ENCODE assay signal across 37 cellular contexts in genomic region chr19:28312269-28312668, GRCh38.
"Had no signal": no experiment of that assay in that cellular context is flagged by ENCODE, and none has a peak within 500 bp of the region (broad histone marks: within the 10 kb centered on the region; RNA-seq: fewer than 3 reads in every experiment).

No MANE protein-coding gene starts in this region.

- H3K4me3 ChIP-seq: adrenal gland, ascending aorta, body of pancreas, breast epithelium, cardiac muscle cell had no signal

- H3K9me3 Mint-ChIP-seq: activated naive CD4-positive, alpha-beta T cell treated with anti-CD3 and anti-CD28 coated beads, Interleukin-2, amount 50 U/mL, for 24 hours; activated naive CD8-positive, alpha-beta T cell treated with anti-CD3 and anti-CD28 coated beads for 36 hours; activated naive CD8-positive, alpha-beta T cell treated with anti-CD3 and anti-CD28 coated beads, Interleukin-2, amount 50 U/mL, for 24 hours; activated T-helper 1 cell treated with anti-CD3 and anti-CD28 coated beads, Interleukin-12 subunit alpha, Interleukin-12 subunit beta, Interleukin-2, Interleukin-4 antibody, amounts not matched to agents 30 ng/mL and 10 ng/mL and 1 ng/mL, durations not matched to agents 14 hours and 24 hours and 36 hours; activated T-helper 2 cell treated with anti-CD3 and anti-CD28 coated beads, Interferon-gamma antibody, Interleukin-2, Interleukin-4, amounts not matched to agents 10 μg/mL and 5 μg/mL and 100 μg/mL, durations not matched to agents 14 hours and 24 hours and 36 hours; central memory CD8-positive, alpha-beta T cell had no signal

- H3K27me3 ChIP-seq: adrenal gland, ascending aorta, body of pancreas, brain microvascular endothelial cell, breast epithelium, cardiac muscle cell had no signal

- H3K4me1 ChIP-seq: adrenal gland, ascending aorta had no signal

- H3K27ac ChIP-seq: adrenal gland, ascending aorta, body of pancreas, brain microvascular endothelial cell, breast epithelium, cardiac muscle cell had no signal

- H3K4me3 Mint-ChIP-seq: activated naive CD4-positive, alpha-beta T cell treated with anti-CD3 and anti-CD28 coated beads for 36 hours; activated naive CD4-positive, alpha-beta T cell treated with anti-CD3 and anti-CD28 coated beads, Interleukin-2, amount 10 ng/mL, durations not matched to agents 7 days and 5 days; activated naive CD4-positive, alpha-beta T cell treated with anti-CD3 and anti-CD28 coated beads, Interleukin-2, amount 50 U/mL, for 24 hours; activated naive CD8-positive, alpha-beta T cell; activated naive CD8-positive, alpha-beta T cell treated with anti-CD3 and anti-CD28 coated beads for 36 hours; activated naive CD8-positive, alpha-beta T cell treated with anti-CD3 and anti-CD28 coated beads, Interleukin-2, amount 10 ng/mL, durations not matched to agents 7 days and 5 days; activated naive CD8-positive, alpha-beta T cell treated with anti-CD3 and anti-CD28 coated beads, Interleukin-2, amount 50 U/mL, for 24 hours; activated T-cell treated with anti-CD3 and anti-CD28 coated beads, Interleukin-2, amount 50 U/mL, for 24 hours; activated T-cell treated with anti-CD3 and anti-CD28 coated beads, Interleukin-2, amount 50 U/mL, for 4 hours; activated T-cell treated with anti-CD3 and anti-CD28 coated beads, Interleukin-2, amount 50 U/mL, for 72 hours; activated T-helper 1 cell treated with anti-CD3 and anti-CD28 coated beads, Interleukin-12 subunit alpha, Interleukin-12 subunit beta, Interleukin-2, Interleukin-4 antibody, amounts not matched to agents 30 ng/mL and 10 ng/mL and 1 ng/mL, durations not matched to agents 14 hours and 24 hours and 36 hours; activated T-helper 17 cell treated with anti-CD3 and anti-CD28 coated beads, Interleukin-2, amount 50 U/mL, for 72 hours; brain; central memory CD8-positive, alpha-beta T cell had no signal

- H3K27ac Mint-ChIP-seq: activated naive CD4-positive, alpha-beta T cell treated with anti-CD3 and anti-CD28 coated beads for 36 hours; activated naive CD4-positive, alpha-beta T cell treated with anti-CD3 and anti-CD28 coated beads, Interleukin-2, amount 10 ng/mL, durations not matched to agents 7 days and 5 days; activated naive CD4-positive, alpha-beta T cell treated with anti-CD3 and anti-CD28 coated beads, Interleukin-2, amount 50 U/mL, for 24 hours; activated naive CD4-positive, alpha-beta T cell treated with anti-CD3 and anti-CD28 coated beads, Interleukin-2, amount 50 U/mL, for 72 hours; activated naive CD8-positive, alpha-beta T cell; activated naive CD8-positive, alpha-beta T cell treated with anti-CD3 and anti-CD28 coated beads for 36 hours; activated naive CD8-positive, alpha-beta T cell treated with anti-CD3 and anti-CD28 coated beads, Interleukin-2, amount 10 ng/mL, durations not matched to agents 7 days and 5 days; activated naive CD8-positive, alpha-beta T cell treated with anti-CD3 and anti-CD28 coated beads, Interleukin-2, amount 50 U/mL, for 24 hours; activated T-cell treated with anti-CD3 and anti-CD28 coated beads, Interleukin-2, amount 50 U/mL, for 24 hours; activated T-cell treated with anti-CD3 and anti-CD28 coated beads, Interleukin-2, amount 50 U/mL, for 72 hours; activated T-helper 1 cell treated with anti-CD3 and anti-CD28 coated beads, Interleukin-12 subunit alpha, Interleukin-12 subunit beta, Interleukin-2, Interleukin-4 antibody, amounts not matched to agents 30 ng/mL and 10 ng/mL and 1 ng/mL, durations not matched to agents 14 hours and 24 hours and 36 hours; activated T-helper 17 cell treated with anti-CD3 and anti-CD28 coated beads, Interleukin-2, amount 50 U/mL, for 72 hours; activated T-helper 2 cell treated with anti-CD3 and anti-CD28 coated beads, Interferon-gamma antibody, Interleukin-2, Interleukin-4, amounts not matched to agents 10 μg/mL and 5 μg/mL and 100 μg/mL, durations not matched to agents 14 hours and 24 hours and 36 hours had no signal

- H3K36me3 Mint-ChIP-seq: activated naive CD4-positive, alpha-beta T cell treated with anti-CD3 and anti-CD28 coated beads, Interleukin-2, amount 10 ng/mL, durations not matched to agents 7 days and 5 days; activated naive CD4-positive, alpha-beta T cell treated with anti-CD3 and anti-CD28 coated beads, Interleukin-2, amount 50 U/mL, for 24 hours; activated naive CD4-positive, alpha-beta T cell treated with anti-CD3 and anti-CD28 coated beads, Interleukin-2, amount 50 U/mL, for 72 hours; activated naive CD8-positive, alpha-beta T cell; activated naive CD8-positive, alpha-beta T cell treated with anti-CD3 and anti-CD28 coated beads for 36 hours; activated naive CD8-positive, alpha-beta T cell treated with anti-CD3 and anti-CD28 coated beads, Interleukin-2, amount 10 ng/mL, durations not matched to agents 7 days and 5 days; brain had no signal

- DNase-seq: activated effector memory CD4-positive, alpha-beta T cell treated with anti-CD3 and anti-CD28 coated beads, Interleukin-2, amount 50 U/mL, for 16 hours; activated effector memory CD4-positive, alpha-beta T cell treated with Interleukin-2 at 50 U/mL for 16 hours; activated gamma-delta T cell; activated gamma-delta T cell treated with Interleukin-2 at 50 U/mL for 16 hours; activated naive CD4-positive, alpha-beta T cell; activated naive CD4-positive, alpha-beta T cell treated with anti-CD3 and anti-CD28 coated beads for 36 hours; activated naive CD4-positive, alpha-beta T cell treated with anti-CD3 and anti-CD28 coated beads, Interleukin-2, amount 10 ng/mL, durations not matched to agents 7 days and 5 days; activated naive CD4-positive, alpha-beta T cell treated with anti-CD3 and anti-CD28 coated beads, Interleukin-2, amount 50 U/mL, for 16 hours; activated naive CD4-positive, alpha-beta T cell treated with Interleukin-2 at 50 U/mL for 16 hours; activated naive CD8-positive, alpha-beta T cell treated with anti-CD3 and anti-CD28 coated beads for 36 hours; activated naive CD8-positive, alpha-beta T cell treated with anti-CD3 and anti-CD28 coated beads, Interleukin-2, amount 10 ng/mL, durations not matched to agents 7 days and 5 days; activated naive CD8-positive, alpha-beta T cell treated with anti-CD3 and anti-CD28 coated beads, Interleukin-2, amount 50 U/mL, for 24 hours; activated T-cell treated with anti-CD3 and anti-CD28 coated beads, Interleukin-2, amount 50 U/mL, for 24 hours; activated T-cell treated with anti-CD3 and anti-CD28 coated beads, Interleukin-2, amount 50 U/mL, for 4 hours; activated T-cell treated with anti-CD3 and anti-CD28 coated beads, Interleukin-2, amount 50 U/mL, for 48 hours; activated T-cell treated with anti-CD3 and anti-CD28 coated beads, Interleukin-2, amount 50 U/mL, for 72 hours; adrenal gland; amniotic stem cell; amygdala; anterior cingulate cortex; aorta; body of pancreas; brain microvascular endothelial cell; central memory CD4-positive, alpha-beta T cell; cerebellar nuclear complex had no signal

- H3K9me3 ChIP-seq: adrenal gland, ascending aorta, body of pancreas, breast epithelium had no signal

- FAIRE-seq: bronchial epithelial cell had no signal

- H3K36me3 ChIP-seq: adrenal gland, ascending aorta, brain microvascular endothelial cell, breast epithelium, cardiac muscle cell had no signal

- H3K4me1 Mint-ChIP-seq: activated naive CD4-positive, alpha-beta T cell treated with anti-CD3 and anti-CD28 coated beads, Interleukin-2, amount 10 ng/mL, durations not matched to agents 7 days and 5 days; activated naive CD4-positive, alpha-beta T cell treated with anti-CD3 and anti-CD28 coated beads, Interleukin-2, amount 50 U/mL, for 24 hours; activated naive CD8-positive, alpha-beta T cell treated with anti-CD3 and anti-CD28 coated beads for 36 hours; activated naive CD8-positive, alpha-beta T cell treated with anti-CD3 and anti-CD28 coated beads, Interleukin-2, amount 10 ng/mL, durations not matched to agents 7 days and 5 days; activated naive CD8-positive, alpha-beta T cell treated with anti-CD3 and anti-CD28 coated beads, Interleukin-2, amount 50 U/mL, for 24 hours; activated T-helper 17 cell treated with anti-CD3 and anti-CD28 coated beads, Interleukin-2, amount 50 U/mL, for 72 hours; central memory CD8-positive, alpha-beta T cell had no signal

- ATAC-seq: activated naive CD4-positive, alpha-beta T cell treated with anti-CD3 and anti-CD28 coated beads, Interleukin-2, amount 50 U/mL, for 72 hours; activated naive CD8-positive, alpha-beta T cell treated with anti-CD3 and anti-CD28 coated beads, Interleukin-2, amount 50 U/mL, for 24 hours; activated T-cell treated with anti-CD3 and anti-CD28 coated beads, Interleukin-2, amount 50 U/mL, for 4 hours; activated T-cell treated with anti-CD3 and anti-CD28 coated beads, Interleukin-2, amount 50 U/mL, for 72 hours; activated T-helper 17 cell treated with anti-CD3 and anti-CD28 coated beads, Interleukin-2, amount 50 U/mL, for 72 hours; body of pancreas had no signal

- H3K27me3 Mint-ChIP-seq: activated naive CD4-positive, alpha-beta T cell treated with anti-CD3 and anti-CD28 coated beads, Interleukin-2, amount 10 ng/mL, durations not matched to agents 7 days and 5 days; activated naive CD4-positive, alpha-beta T cell treated with anti-CD3 and anti-CD28 coated beads, Interleukin-2, amount 50 U/mL, for 24 hours; activated naive CD8-positive, alpha-beta T cell; activated naive CD8-positive, alpha-beta T cell treated with anti-CD3 and anti-CD28 coated beads, Interleukin-2, amount 10 ng/mL, durations not matched to agents 7 days and 5 days; activated naive CD8-positive, alpha-beta T cell treated with anti-CD3 and anti-CD28 coated beads, Interleukin-2, amount 50 U/mL, for 24 hours; activated T-cell treated with anti-CD3 and anti-CD28 coated beads, Interleukin-2, amount 50 U/mL, for 24 hours; activated T-helper 17 cell treated with anti-CD3 and anti-CD28 coated beads, Interleukin-2, amount 50 U/mL, for 72 hours; brain had no signal
